ENCODE assay signal across 28 cellular contexts in the genomic region with DNA sequence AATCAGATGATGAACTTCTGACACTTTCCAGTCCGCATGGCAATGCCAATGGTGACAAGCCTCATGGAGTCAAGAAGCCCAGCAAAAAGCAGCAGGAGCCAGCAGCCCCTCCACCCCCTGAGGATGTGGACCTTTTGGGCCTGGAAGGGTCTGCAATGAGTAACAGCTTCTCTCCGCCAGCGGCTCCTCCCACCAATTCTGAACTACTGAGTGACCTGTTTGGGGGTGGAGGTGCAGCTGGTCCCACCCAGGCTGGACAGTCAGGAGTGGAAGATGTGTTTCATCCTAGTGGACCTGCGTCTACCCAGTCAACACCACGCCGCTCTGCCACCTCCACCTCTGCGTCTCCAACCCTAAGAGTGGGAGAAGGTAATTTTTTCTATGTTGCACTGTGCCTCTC. TPM values are rescaled to one million over a fixed set of nuclear protein-coding genes. Genes with fewer than 3 reads are reported as not detected.
DNase-seq lines count a peak whose midpoint lies in the region; ATAC-seq, FAIRE-seq and TF ChIP-seq lines count a peak whose summit lies in the region.
"Had no signal": no experiment of that assay in that cellular context is flagged by ENCODE, and none has a peak within 500 bp of the region (broad histone marks: within the 10 kb centered on the region; RNA-seq: fewer than 3 reads in every experiment).

No MANE protein-coding gene starts in this region.

- TF ChIP-seq CTCF in natural killer cell (IDR thresholded peaks at IDR 0.05) (no peak), kidney (IDR thresholded peaks at IDR 0.05; ENCODE audit: borderline replicate concordance, extremely low read depth, insufficient read depth) (no peak)

- peaks cover 0 to 6% of the 10 kb centered on the region in 2 donors for H3K36me3 ChIP-seq in kidney (ENCODE audit: control insufficient read depth in 1 of 2, insufficient read depth in 2 of 2, low read length in 2 of 2)
- H3K36me3 ChIP-seq: Peyer's patch had no signal

- H3K4me3 ChIP-seq in kidney (ENCODE audit: low read length in 2 of 2): no peak overlapping the region
- H3K4me3 ChIP-seq: Peyer's patch had no signal

- no peaks in the 10 kb centered on the region for H3K4me1 ChIP-seq in kidney (ENCODE audit: control insufficient read depth in 1 of 2, insufficient read depth in 1 of 2, low read depth in 1 of 2, low read length in 2 of 2)
- H3K4me1 ChIP-seq: BE2C, Peyer's patch had no signal

- no peaks in the 10 kb centered on the region for H3K27me3 Mint-ChIP-seq in T-helper 2 cell treated with Interferon-gamma antibody and Interleukin-4, amounts not matched to agents 5 μg/mL and 100 μg/mL, for 36 hours (ENCODE audit: low read depth)
- H3K27me3 Mint-ChIP-seq in natural killer cell treated with Interleukin-12 subunit alpha and Interleukin-12 subunit beta and Interleukin-15 and Interleukin-18, amount 100 ng/mL, for 72 hours: peaks cover 2 to 6% of the 10 kb centered on the region in 2 donors
- peaks cover 6 to 10% of the 10 kb centered on the region in 2 donors for H3K27me3 Mint-ChIP-seq in natural killer cell (ENCODE audit: low read depth in 2 of 2)

- intact Hi-C loops in natural killer cell (cut with micrococcal nuclease) (no loop called here), kidney (cut with DNase I) (no loop called here)

- H3K27ac Mint-ChIP-seq in T-helper 2 cell treated with Interferon-gamma antibody and Interleukin-4, amounts not matched to agents 5 μg/mL and 100 μg/mL, for 36 hours: peak overlapping the region; percentile 49
- H3K27ac Mint-ChIP-seq in natural killer cell treated with Interleukin-12 subunit alpha and Interleukin-12 subunit beta and Interleukin-15 and Interleukin-18, amount 100 ng/mL, for 72 hours: peak overlapping the region; percentile 9 to 85
- H3K27ac Mint-ChIP-seq in natural killer cell: no peak overlapping the region
- H3K27ac Mint-ChIP-seq: CD14-positive monocyte had no signal

- no peak overlapping the region for H3K27ac ChIP-seq in kidney (ENCODE audit: low read depth in 2 of 2, low read length in 2 of 2)
- H3K27ac ChIP-seq: Peyer's patch had no signal

- H3K36me3 Mint-ChIP-seq in T-helper 2 cell treated with Interferon-gamma antibody and Interleukin-4, amounts not matched to agents 5 μg/mL and 100 μg/mL, for 36 hours (ENCODE audit: low read depth): peaks cover 4% of the 10 kb centered on the region
- peaks cover 5% of the 10 kb centered on the region for H3K36me3 Mint-ChIP-seq in natural killer cell treated with Interleukin-12 subunit alpha and Interleukin-12 subunit beta and Interleukin-15 and Interleukin-18, amount 100 ng/mL, for 72 hours
- H3K36me3 Mint-ChIP-seq in natural killer cell: no peaks in the 10 kb centered on the region
- H3K36me3 Mint-ChIP-seq: CD14-positive monocyte had no signal

- ATAC-seq in natural killer cell treated with Interleukin-12 subunit alpha and Interleukin-12 subunit beta and Interleukin-15 and Interleukin-18, amount 100 ng/mL, for 72 hours: no peak
- ATAC-seq in natural killer cell (no peak), HG03520 (IDR thresholded peaks at IDR 0.05; ENCODE audit: unreplicated experiment) (no peak)

- H3K9me3 Mint-ChIP-seq in T-helper 2 cell treated with Interferon-gamma antibody and Interleukin-4, amounts not matched to agents 5 μg/mL and 100 μg/mL, for 36 hours: no peaks in the 10 kb centered on the region
- H3K9me3 Mint-ChIP-seq in natural killer cell treated with Interleukin-12 subunit alpha and Interleukin-12 subunit beta and Interleukin-15 and Interleukin-18, amount 100 ng/mL, for 72 hours: no peaks in the 10 kb centered on the region
- H3K9me3 Mint-ChIP-seq in natural killer cell: no peaks in the 10 kb centered on the region
- H3K9me3 Mint-ChIP-seq: CD14-positive monocyte had no signal

- no peak overlapping the region for H3K9ac ChIP-seq in kidney (ENCODE audit: low read length in 2 of 2)

- H3K9me3 ChIP-seq in kidney (ENCODE audit: control insufficient read depth in 1 of 2, low read length in 2 of 2): no peaks in the 10 kb centered on the region
- H3K9me3 ChIP-seq: BE2C, Peyer's patch had no signal

- no peak for FAIRE-seq in kidney (lab: Jason Lieb, UNC)
- FAIRE-seq: GM12892 had no signal

- H3K4me1 Mint-ChIP-seq in T-helper 2 cell treated with Interferon-gamma antibody and Interleukin-4, amounts not matched to agents 5 μg/mL and 100 μg/mL, for 36 hours (ENCODE audit: low read depth): peaks cover 62% of the 10 kb centered on the region
- peaks cover 4 to 35% of the 10 kb centered on the region in 2 donors for H3K4me1 Mint-ChIP-seq in natural killer cell treated with Interleukin-12 subunit alpha and Interleukin-12 subunit beta and Interleukin-15 and Interleukin-18, amount 100 ng/mL, for 72 hours (ENCODE audit: low read depth in 2 of 2)
- H3K4me1 Mint-ChIP-seq in natural killer cell: no peaks in the 10 kb centered on the region

- H3K4me3 Mint-ChIP-seq in T-helper 2 cell treated with Interferon-gamma antibody and Interleukin-4, amounts not matched to agents 5 μg/mL and 100 μg/mL, for 36 hours: no peak overlapping the region
- H3K4me3 Mint-ChIP-seq in natural killer cell treated with Interleukin-12 subunit alpha and Interleukin-12 subunit beta and Interleukin-15 and Interleukin-18, amount 100 ng/mL, for 72 hours: no peak overlapping the region
- no peak overlapping the region for H3K4me3 Mint-ChIP-seq in natural killer cell
- H3K4me3 Mint-ChIP-seq: CD14-positive monocyte had no signal

- DNase-seq in T-helper 2 cell treated with Interferon-gamma antibody and Interleukin-4, amounts not matched to agents 5 μg/mL and 100 μg/mL, for 36 hours (ENCODE audit: low spot score): no peak
- DNase-seq in T-helper 2 cell: no peak
- no peak for DNase-seq in natural killer cell treated with Interleukin-12 subunit alpha and Interleukin-12 subunit beta and Interleukin-15 and Interleukin-18, amount 100 ng/mL, for 72 hours (ENCODE audit: low spot score)
- DNase-seq in natural killer cell: no peak
- DNase-seq in kidney: peak; percentile 54
- DNase-seq in hippocampal formation (lab: John Stamatoyannopoulos, UW): no peak
- DNase-seq: 8988T, ACHN, BE2C, Calu3, DMS79 treated with DMSO at 0.1 percent for 48 hours, GOT3, HCEC 1CT, Karpas-422, NCI-H1092, NCI-H1417 treated with DMSO at 0.1 percent for 48 hours, NCI-H1694 treated with DMSO at 0.1 percent for 48 hours, NCI-H2081 treated with DMSO at 0.1 percent for 48 hours, NCI-H2171, NCI-H226, NCI-H510A, NCI-H69, OCI-M1, Peyer's patch, SHP77 treated with DMSO at 0.1 percent for 48 hours had no signal

RNA-seq across cellular contexts. Expression of gene LEPR, which starts 28.0 kb away (rescaled TPM):
- 1 to 10 TPM; 1.5 to 3.3 TPM for total RNA-seq in natural killer cell treated with Interleukin-12 subunit alpha and Interleukin-12 subunit beta and Interleukin-15 and Interleukin-18, amount 100 ng/mL, for 72 hours
- total RNA-seq in natural killer cell (1 to 10 TPM; 2.0 to 3.6 (median 2.1) TPM), kidney (13.8 TPM)
- 3.1 TPM for polyA plus RNA-seq in kidney (ENCODE audit: insufficient read depth, low read depth, low replicate concordance)

RNA-seq across cellular contexts. Expression of gene LEPROT, which starts 28.0 kb away (rescaled TPM):
- total RNA-seq in natural killer cell treated with Interleukin-12 subunit alpha and Interleukin-12 subunit beta and Interleukin-15 and Interleukin-18, amount 100 ng/mL, for 72 hours: 10 to 100 TPM; 24.2 to 40.4 TPM
- total RNA-seq in natural killer cell: 10 to 100 TPM; 18.1 to 33.0 (median 20.3) TPM
- total RNA-seq in kidney: 160 TPM
- 67.6 TPM for polyA plus RNA-seq in kidney (ENCODE audit: insufficient read depth, low read depth, low replicate concordance)

Comparison
In these comparisons a context has a peak if more than half of its experiments do, and no peak if none do; other contexts are left out.
1. H3K27ac Mint-ChIP-seq: peak in T-helper 2 cell treated with Interferon-gamma antibody and Interleukin-4, amounts not matched to agents 5 μg/mL and 100 μg/mL, for 36 hours (single experiment) and natural killer cell treated with Interleukin-12 subunit alpha and Interleukin-12 subunit beta and Interleukin-15 and Interleukin-18, amount 100 ng/mL, for 72 hours (2 of 2); none in natural killer cell (0 of 2).